ENCODE assay signal across 1 cellular context in the genomic region with DNA sequence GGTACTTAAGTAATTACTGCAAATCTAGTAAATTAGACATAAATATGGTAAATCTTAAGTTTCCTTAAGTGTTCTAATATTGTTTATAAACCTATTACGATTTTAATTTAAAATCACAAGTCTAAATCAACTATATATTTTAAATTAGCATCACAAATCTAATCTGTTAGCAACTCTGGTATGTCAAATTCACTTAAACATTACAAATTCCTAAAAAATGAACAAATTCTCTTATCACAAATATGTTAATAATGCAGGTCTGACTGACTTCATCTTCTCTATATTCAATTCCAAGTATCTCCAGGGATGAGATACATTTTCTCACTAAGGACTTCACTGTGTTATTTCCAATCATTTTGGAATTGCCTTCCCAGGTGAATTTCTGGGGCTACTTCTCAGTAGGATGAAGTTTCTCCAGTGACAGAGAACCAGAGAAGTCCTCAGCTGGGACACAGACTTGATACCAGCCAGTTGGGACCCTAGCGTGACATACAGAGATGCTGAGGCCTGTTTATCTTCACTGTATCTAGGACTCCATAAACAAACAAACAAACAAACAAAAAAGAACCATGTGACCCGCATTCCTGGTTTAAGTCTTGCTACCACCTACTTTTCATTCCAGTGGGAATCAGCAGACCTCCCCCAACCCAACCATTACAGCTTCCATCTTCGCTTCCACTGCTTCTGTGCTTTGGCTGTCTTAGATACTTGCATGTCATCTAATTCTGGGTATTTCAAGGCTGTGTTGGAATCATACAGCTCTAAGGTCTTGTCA.
TF ChIP-seq lines count a peak whose summit lies in the region.

No MANE protein-coding gene starts in this region.

TF ChIP-seq in WTC11, 78 proteins besides CTCF, POLR2A, EP300 and RAD21:
- TF ChIP-seq, protein P1, sequence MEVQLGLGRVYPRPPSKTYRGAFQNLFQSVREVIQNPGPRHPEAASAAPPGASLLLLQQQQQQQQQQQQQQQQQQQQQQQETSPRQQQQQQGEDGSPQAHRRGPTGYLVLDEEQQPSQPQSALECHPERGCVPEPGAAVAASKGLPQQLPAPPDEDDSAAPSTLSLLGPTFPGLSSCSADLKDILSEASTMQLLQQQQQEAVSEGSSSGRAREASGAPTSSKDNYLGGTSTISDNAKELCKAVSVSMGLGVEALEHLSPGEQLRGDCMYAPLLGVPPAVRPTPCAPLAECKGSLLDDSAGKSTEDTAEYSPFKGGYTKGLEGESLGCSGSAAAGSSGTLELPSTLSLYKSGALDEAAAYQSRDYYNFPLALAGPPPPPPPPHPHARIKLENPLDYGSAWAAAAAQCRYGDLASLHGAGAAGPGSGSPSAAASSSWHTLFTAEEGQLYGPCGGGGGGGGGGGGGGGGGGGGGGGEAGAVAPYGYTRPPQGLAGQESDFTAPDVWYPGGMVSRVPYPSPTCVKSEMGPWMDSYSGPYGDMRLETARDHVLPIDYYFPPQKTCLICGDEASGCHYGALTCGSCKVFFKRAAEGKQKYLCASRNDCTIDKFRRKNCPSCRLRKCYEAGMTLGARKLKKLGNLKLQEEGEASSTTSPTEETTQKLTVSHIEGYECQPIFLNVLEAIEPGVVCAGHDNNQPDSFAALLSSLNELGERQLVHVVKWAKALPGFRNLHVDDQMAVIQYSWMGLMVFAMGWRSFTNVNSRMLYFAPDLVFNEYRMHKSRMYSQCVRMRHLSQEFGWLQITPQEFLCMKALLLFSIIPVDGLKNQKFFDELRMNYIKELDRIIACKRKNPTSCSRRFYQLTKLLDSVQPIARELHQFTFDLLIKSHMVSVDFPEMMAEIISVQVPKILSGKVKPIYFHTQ (CRISPR knock-in tag; IDR thresholded peaks at IDR 0.05): no peak
- no peak for TF ChIP-seq NFYB (CRISPR knock-in tag; conservative IDR thresholded peaks at IDR 0.05; ENCODE audit: low read depth)
- TF ChIP-seq, protein P2, sequence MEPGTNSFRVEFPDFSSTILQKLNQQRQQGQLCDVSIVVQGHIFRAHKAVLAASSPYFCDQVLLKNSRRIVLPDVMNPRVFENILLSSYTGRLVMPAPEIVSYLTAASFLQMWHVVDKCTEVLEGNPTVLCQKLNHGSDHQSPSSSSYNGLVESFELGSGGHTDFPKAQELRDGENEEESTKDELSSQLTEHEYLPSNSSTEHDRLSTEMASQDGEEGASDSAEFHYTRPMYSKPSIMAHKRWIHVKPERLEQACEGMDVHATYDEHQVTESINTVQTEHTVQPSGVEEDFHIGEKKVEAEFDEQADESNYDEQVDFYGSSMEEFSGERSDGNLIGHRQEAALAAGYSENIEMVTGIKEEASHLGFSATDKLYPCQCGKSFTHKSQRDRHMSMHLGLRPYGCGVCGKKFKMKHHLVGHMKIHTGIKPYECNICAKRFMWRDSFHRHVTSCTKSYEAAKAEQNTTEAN (CRISPR knock-in tag; IDR thresholded peaks at IDR 0.05): no peak
- TF ChIP-seq NR3C1 (CRISPR knock-in tag; conservative IDR thresholded peaks at IDR 0.05; ENCODE audit: low read depth): no peak
- TF ChIP-seq ZBTB21 (CRISPR knock-in tag; IDR thresholded peaks at IDR 0.05; ENCODE audit: borderline replicate concordance): no peak
- TF ChIP-seq IRF2 (CRISPR knock-in tag; IDR thresholded peaks at IDR 0.05; ENCODE audit: borderline replicate concordance, low read depth): no peak
